8 cellular contexts compared by ENCODE assay signal in the genomic region with DNA sequence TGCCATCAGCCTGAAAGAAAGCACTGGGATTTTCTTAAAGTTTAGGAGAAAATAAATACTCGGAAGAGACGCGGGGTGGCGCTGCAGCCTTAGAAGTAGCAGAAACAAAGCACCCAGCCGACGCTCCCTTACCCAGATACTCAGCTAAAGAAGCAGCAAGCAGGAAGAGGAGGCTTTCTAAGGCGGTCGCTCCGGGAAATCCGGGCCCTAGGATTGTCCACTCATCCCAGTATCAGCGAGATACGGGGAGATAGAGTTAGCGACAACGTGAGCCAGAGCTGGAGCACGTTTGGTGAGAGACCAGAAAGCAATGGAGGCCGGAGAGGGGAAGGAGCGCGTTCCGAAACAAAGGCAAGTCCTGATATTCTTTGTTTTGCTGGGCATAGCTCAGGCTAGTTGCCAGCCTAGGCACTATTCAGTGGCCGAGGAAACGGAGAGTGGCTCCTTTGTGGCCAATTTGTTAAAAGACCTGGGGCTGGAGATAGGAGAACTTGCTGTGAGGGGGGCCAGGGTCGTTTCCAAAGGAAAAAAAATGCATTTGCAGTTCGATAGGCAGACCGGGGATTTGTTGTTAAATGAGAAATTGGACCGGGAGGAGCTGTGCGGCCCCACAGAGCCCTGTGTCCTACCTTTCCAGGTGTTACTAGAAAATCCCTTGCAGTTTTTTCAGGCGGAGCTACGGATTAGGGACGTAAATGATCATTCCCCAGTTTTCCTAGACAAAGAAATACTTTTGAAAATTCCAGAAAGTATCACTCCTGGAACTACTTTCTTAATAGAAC. TPM values are rescaled to one million over a fixed set of nuclear protein-coding genes. Genes with fewer than 3 reads are reported as not detected.
DNase-seq lines count a peak whose midpoint lies in the region; ATAC-seq, FAIRE-seq and TF ChIP-seq lines count a peak whose summit lies in the region.

PCDHB2 (plus strand) TSS at position 135 of the 782 bp plus-strand sequence; CDS start at position 311, 176 bp downstream.

- TF ChIP-seq CTCF in fibroblast of the aortic adventitia (IDR thresholded peaks at IDR 0.05; ENCODE audit: insufficient read depth, low read length) (no peak), osteocyte (IDR thresholded peaks at IDR 0.05) (peak; percentile 83), GM13976 (IDR thresholded peaks at IDR 0.05; ENCODE audit: borderline replicate concordance, control extremely low read depth, extremely low read depth, insufficient read depth, missing control alignments) (no peak)
- no peak for TF ChIP-seq CTCF in CD4-positive, alpha-beta T cell (IDR thresholded peaks at IDR 0.05)

- H3K27ac ChIP-seq in HUES48 (ENCODE audit: low read depth, low read length): peak within 1 kb of the TSS; percentile 63
- H3K27ac ChIP-seq in CD4-positive, alpha-beta T cell (ENCODE audit: low read depth, low read length): no peak within 1 kb of the TSS

- DNase-seq in SHP77 (lab: John Stamatoyannopoulos, UW): peak; percentile 89
- peak; percentile 16 for DNase-seq in fibroblast of the aortic adventitia (ENCODE audit: low read depth)
- no peak for DNase-seq in osteocyte (ENCODE audit: extremely low spot score, unreplicated experiment)
- DNase-seq in CD4-positive, alpha-beta T cell: no peak
- no peak for DNase-seq in GM13976 (ENCODE audit: low spot score)
- no peak for DNase-seq in stimulated activated CD4-positive, alpha-beta T cell treated with anti-CD3 and anti-CD28 coated beads, Interleukin-12 subunit alpha, Interleukin-12 subunit beta, amount 100 ng/mL, for 4 hours

- peak within 1 kb of the TSS; percentile 96 for H3K4me3 Mint-ChIP-seq in osteocyte (ENCODE audit: unreplicated experiment)
- H3K4me3 Mint-ChIP-seq in CD4-positive, alpha-beta T cell: no peak within 1 kb of the TSS

- intact Hi-C loops in CD4-positive, alpha-beta T cell (cut with DNase I, micrococcal nuclease): no loop called here

- FAIRE-seq in A204.1 (lab: Jason Lieb, UNC): peak; percentile 98

- in situ Hi-C loops in GM13976 (cut with MboI; ENCODE audit: low sequenced_read_pairs, unreplicated experiment): no loop called here

- H3K27me3 Mint-ChIP-seq in osteocyte (ENCODE audit: unreplicated experiment): peaks cover 6% of the 10 kb centered on the region
- peaks cover 57% of the 10 kb centered on the region for H3K27me3 Mint-ChIP-seq in CD4-positive, alpha-beta T cell

- H3K36me3 Mint-ChIP-seq in osteocyte (ENCODE audit: unreplicated experiment): peaks cover 31% of the 10 kb centered on the region
- H3K36me3 Mint-ChIP-seq in CD4-positive, alpha-beta T cell (ENCODE audit: low read depth): peaks cover 6% of the 10 kb centered on the region

- H3K27me3 ChIP-seq in HUES48 (ENCODE audit: control insufficient read depth, insufficient read depth, low read length): no peaks in the 10 kb centered on the region
- H3K27me3 ChIP-seq in CD4-positive, alpha-beta T cell (ENCODE audit: control insufficient read depth, insufficient read depth, low read length): peaks cover 26% of the 10 kb centered on the region

- ATAC-seq in CD4-positive, alpha-beta T cell (ENCODE audit: poor library complexity): no peak

- H3K4me1 ChIP-seq in HUES48 (ENCODE audit: control insufficient read depth, insufficient read depth, low read length): no peaks in the 10 kb centered on the region

- peaks cover 14% of the 10 kb centered on the region for H3K4me1 Mint-ChIP-seq in osteocyte (ENCODE audit: unreplicated experiment)
- no peaks in the 10 kb centered on the region for H3K4me1 Mint-ChIP-seq in CD4-positive, alpha-beta T cell (ENCODE audit: low read depth)

- peak within 1 kb of the TSS; percentile 97 for H3K9ac ChIP-seq in HUES48 (ENCODE audit: low read depth, low read length)

- H3K9me3 Mint-ChIP-seq in osteocyte (ENCODE audit: unreplicated experiment): peaks cover 12% of the 10 kb centered on the region
- H3K9me3 Mint-ChIP-seq in CD4-positive, alpha-beta T cell: peaks cover 15% of the 10 kb centered on the region

- no peaks in the 10 kb centered on the region for H3K9me3 ChIP-seq in HUES48 (ENCODE audit: control insufficient read depth, insufficient read depth, low read length)
- H3K9me3 ChIP-seq in CD4-positive, alpha-beta T cell (ENCODE audit: control insufficient read depth, low read length): peaks cover 3% of the 10 kb centered on the region

- POLR2A ChIA-PET in CD4-positive, alpha-beta T cell (lab: Charles Lee): no interaction called here

- H3K36me3 ChIP-seq in HUES48 (ENCODE audit: control insufficient read depth, insufficient read depth, low read length): 0 out of 2 replicates have a peak, but pooled peaks cover 3% of the 10 kb centered on the region

- H3K4me3 ChIP-seq in HUES48 (ENCODE audit: low read depth, low read length) (peak within 1 kb of the TSS; percentile 96), fibroblast of the aortic adventitia (ENCODE audit: low read depth, low read length) (peak within 1 kb of the TSS; percentile 10)

- peak within 1 kb of the TSS; percentile 100 for H3K27ac Mint-ChIP-seq in osteocyte (ENCODE audit: unreplicated experiment)
- H3K27ac Mint-ChIP-seq in CD4-positive, alpha-beta T cell: no peak within 1 kb of the TSS

- CTCF ChIA-PET in CD4-positive, alpha-beta T cell (lab: Charles Lee): no interaction called here

RNA-seq across cellular contexts. Expression of gene PCDHB2, which starts in this region (rescaled TPM):
- total RNA-seq in fibroblast of the aortic adventitia (ENCODE audit: low replicate concordance) (0.36 and 0.82 TPM in 2 replicates), osteocyte (91.5 and 92.7 TPM in 2 replicates)
- total RNA-seq in CD4-positive, alpha-beta T cell: not detected

Comparison
In these comparisons a context has a peak if more than half of its experiments do, and no peak if none do; other contexts are left out.
1. RNA of gene PCDHB2 (total RNA-seq): 91.5 to 92.7 TPM in osteocyte; 0.36 to 0.82 TPM in fibroblast of the aortic adventitia and not detected in CD4-positive, alpha-beta T cell; every median in the first group is over 10 times any median in the second.
2. Peak in DNase-seq and H3K4me3 ChIP-seq in fibroblast of the aortic adventitia; RNA of the gene not detected or under 1 TPM.
3. DNase-seq: peak in SHP77 (2 of 2); none in osteocyte (single experiment), CD4-positive, alpha-beta T cell (0 of 10), GM13976 (single experiment) and stimulated activated CD4-positive, alpha-beta T cell treated with anti-CD3 and anti-CD28 coated beads, Interleukin-12 subunit alpha, Interleukin-12 subunit beta, amount 100 ng/mL, for 4 hours (single experiment).